Comparison of ENCODE assay signal across 15 cellular contexts in genomic region chr10:123991622-123992570, GRCh38.
A peak's percentile ranks its signal among the peaks of the same experiment; 100 is the strongest.
DNase-seq lines count a peak whose midpoint lies in the region; ATAC-seq and TF ChIP-seq lines count a peak whose summit lies in the region.
"Had no signal": no experiment of that assay in that cellular context is flagged by ENCODE, and none has a peak within 500 bp of the region (broad histone marks: within the 10 kb centered on the region; RNA-seq: fewer than 3 reads in every experiment).

No MANE protein-coding gene starts in this region.

- H3K9me3 ChIP-seq in GM23248 (ENCODE audit: low read depth) = no peaks in the 10 kb centered on the region
- H3K9me3 ChIP-seq in iPS-20b (ENCODE audit: insufficient read depth, low read depth, low read length) = no peaks in the 10 kb centered on the region
- no peaks in the 10 kb centered on the region for H3K9me3 ChIP-seq in skeletal muscle satellite cell (replicated peaks; ENCODE audit: low read length)
- H3K9me3 ChIP-seq in prostate gland = no peaks in the 10 kb centered on the region
- H3K9me3 ChIP-seq: gastrocnemius medialis had no signal

- intact Hi-C loops in prostate gland (cut with DNase I) = loop anchor here (5.0 kb wide), 1 partner anchor 100 kb away; the partner anchor contains the start of gene CHST15

- H3K27me3 ChIP-seq in GM23248 (replicated peaks; ENCODE audit: insufficient read depth) = peaks cover 22% of the 10 kb centered on the region
- H3K27me3 ChIP-seq in iPS-20b (ENCODE audit: insufficient read depth, low read length) = peaks cover 61% of the 10 kb centered on the region
- peaks cover 35% of the 10 kb centered on the region for H3K27me3 ChIP-seq in skeletal muscle satellite cell (ENCODE audit: control insufficient read depth, insufficient read depth, low read length)
- H3K27me3 ChIP-seq in prostate gland (replicated peaks; ENCODE audit: insufficient read depth) = peaks cover 7% of the 10 kb centered on the region
- H3K27me3 ChIP-seq in brain microvascular endothelial cell (replicated peaks) = peaks cover 32% of the 10 kb centered on the region

- no peak overlapping the region for H3K4me3 Mint-ChIP-seq in activated CD8-positive, alpha-beta memory T cell treated with anti-CD3 and anti-CD28 coated beads, Interleukin-2, amount 10 ng/mL, durations not matched to agents 7 days and 5 days
- H3K4me3 Mint-ChIP-seq: activated naive CD8-positive, alpha-beta T cell treated with anti-CD3 and anti-CD28 coated beads, Interleukin-2, amount 50 U/mL, for 24 hours; CD8-positive, alpha-beta T cell had no signal

- H3K4me2 ChIP-seq in GM23248 (ENCODE audit: unreplicated experiment) (no peak overlapping the region), skeletal muscle satellite cell (ENCODE audit: low read length) (peak overlapping the region; percentile 70)

- H3K27ac Mint-ChIP-seq in activated CD8-positive, alpha-beta memory T cell treated with anti-CD3 and anti-CD28 coated beads, Interleukin-2, amount 10 ng/mL, durations not matched to agents 7 days and 5 days = no peak overlapping the region
- H3K27ac Mint-ChIP-seq: activated naive CD8-positive, alpha-beta T cell treated with anti-CD3 and anti-CD28 coated beads, Interleukin-2, amount 50 U/mL, for 24 hours; CD8-positive, alpha-beta T cell had no signal

- H3K9me2 ChIP-seq in GM23248 (ENCODE audit: insufficient read depth) = no peaks in the 10 kb centered on the region

- H3K27ac ChIP-seq in GM23248 (no peak overlapping the region), iPS-20b (ENCODE audit: low read length) (no peak overlapping the region), prostate gland (no peak overlapping the region), brain microvascular endothelial cell (no peak overlapping the region)
- H3K27ac ChIP-seq: gastrocnemius medialis had no signal

- peaks cover 72% of the 10 kb centered on the region for H3K27me3 Mint-ChIP-seq in activated CD8-positive, alpha-beta memory T cell treated with anti-CD3 and anti-CD28 coated beads, Interleukin-2, amount 10 ng/mL, durations not matched to agents 7 days and 5 days

- no peaks in the 10 kb centered on the region for H3K79me2 ChIP-seq in GM23248 (ENCODE audit: insufficient read depth)

- ATAC-seq in activated CD8-positive, alpha-beta memory T cell treated with anti-CD3 and anti-CD28 coated beads, Interleukin-2, amount 10 ng/mL, durations not matched to agents 7 days and 5 days = no peak
- ATAC-seq: activated naive CD8-positive, alpha-beta T cell treated with anti-CD3 and anti-CD28 coated beads, Interleukin-2, amount 50 U/mL, for 24 hours; CD8-positive, alpha-beta T cell; gastrocnemius medialis; left ventricle myocardium superior had no signal

- no peak for TF ChIP-seq CTCF in prostate gland (IDR thresholded peaks at IDR 0.05)
- no peak for TF ChIP-seq CTCF in brain microvascular endothelial cell (IDR thresholded peaks at IDR 0.05; ENCODE audit: low read depth, low read length, missing control alignments)

- no peak overlapping the region for H3K9ac ChIP-seq in GM23248
- no peak overlapping the region for H3K9ac ChIP-seq in iPS-20b (ENCODE audit: low read depth, low read length)
- peak overlapping the region; percentile 25 for H3K9ac ChIP-seq in skeletal muscle satellite cell (ENCODE audit: low read depth, low read length)

- H3K4me1 ChIP-seq in GM23248 (ENCODE audit: insufficient read depth) (peaks cover 20% of the 10 kb centered on the region), iPS-20b (ENCODE audit: insufficient read depth, low read length) (no peaks in the 10 kb centered on the region), skeletal muscle satellite cell (ENCODE audit: control insufficient read depth, insufficient read depth, low read length) (peaks cover 25% of the 10 kb centered on the region), prostate gland (replicated peaks) (no peaks in the 10 kb centered on the region)

- TF ChIP-seq POLR2A in prostate gland (IDR thresholded peaks at IDR 0.05) = no peak

- H4K20me1 ChIP-seq in GM23248 (ENCODE audit: insufficient read depth) = no peaks in the 10 kb centered on the region

- H2AFZ ChIP-seq in GM23248 = no peak overlapping the region

- H3K9me3 Mint-ChIP-seq in activated CD8-positive, alpha-beta memory T cell treated with anti-CD3 and anti-CD28 coated beads, Interleukin-2, amount 10 ng/mL, durations not matched to agents 7 days and 5 days (ENCODE audit: low read depth) = no peaks in the 10 kb centered on the region
- H3K9me3 Mint-ChIP-seq: activated naive CD8-positive, alpha-beta T cell treated with anti-CD3 and anti-CD28 coated beads, Interleukin-2, amount 50 U/mL, for 24 hours; CD8-positive, alpha-beta T cell had no signal

- in situ Hi-C loops in GM23248 (cut with MboI) (loop anchor here (5.0 kb wide), 1 partner anchor 405 kb away; no protein-coding TSS in a partner anchor), brain microvascular endothelial cell (cut with HindIII; ENCODE audit: low pct_ligation_motif_present, low sequenced_read_pairs) (loop anchor here (25.0 kb wide), 1 partner anchor 395 kb away; no protein-coding TSS in a partner anchor)

- DNase-seq in GM23248 (peak; percentile 38), prostate gland (ENCODE audit: low spot score) (no peak), brain microvascular endothelial cell (no peak)
- peak; percentile 30 for DNase-seq in activated CD8-positive, alpha-beta memory T cell treated with anti-CD3 and anti-CD28 coated beads, Interleukin-2, amount 10 ng/mL, durations not matched to agents 7 days and 5 days
- no peak for DNase-seq in stimulated activated CD4-positive, alpha-beta T cell treated with anti-CD3 and anti-CD28 coated beads, Interleukin-4, amount 100 ng/mL, for 4 hours
- DNase-seq: activated naive CD8-positive, alpha-beta T cell treated with anti-CD3 and anti-CD28 coated beads, Interleukin-2, amount 50 U/mL, for 24 hours; dermis blood vessel endothelial cell; gastrocnemius medialis; Karpas-422; left ventricle myocardium superior; NCI-H187 treated with DMSO at 0.1 percent for 48 hours; stimulated activated naive CD4-positive, alpha-beta T cell had no signal

- no peaks in the 10 kb centered on the region for H3K36me3 Mint-ChIP-seq in activated CD8-positive, alpha-beta memory T cell treated with anti-CD3 and anti-CD28 coated beads, Interleukin-2, amount 10 ng/mL, durations not matched to agents 7 days and 5 days
- H3K36me3 Mint-ChIP-seq: CD8-positive, alpha-beta T cell had no signal

- WGBS in GM23248 (ENCODE audit: low coverage in 1 of 2, low lambda C conversion rate in 2 of 2, missing lambda C conversion rate in 2 of 2), 2 experiments = 32 to 61% methylated on average over 28 to 89 of the region's 90 CpGs
- 19% methylated on average over 71 of the region's 90 CpGs for WGBS in prostate gland

- peaks cover 20% of the 10 kb centered on the region for H3F3A ChIP-seq in GM23248 (ENCODE audit: insufficient read depth)

- H3K36me3 ChIP-seq in GM23248 (ENCODE audit: low read depth) = no peaks in the 10 kb centered on the region
- H3K36me3 ChIP-seq in iPS-20b (ENCODE audit: insufficient read depth, low read depth, low read length) = no peaks in the 10 kb centered on the region
- no peaks in the 10 kb centered on the region for H3K36me3 ChIP-seq in skeletal muscle satellite cell (ENCODE audit: insufficient read depth, low read length)
- H3K36me3 ChIP-seq in prostate gland = no peaks in the 10 kb centered on the region
- no peaks in the 10 kb centered on the region for H3K36me3 ChIP-seq in brain microvascular endothelial cell (replicated peaks)
- H3K36me3 ChIP-seq: gastrocnemius medialis had no signal

- peaks cover 5% of the 10 kb centered on the region for H3K4me1 Mint-ChIP-seq in activated CD8-positive, alpha-beta memory T cell treated with anti-CD3 and anti-CD28 coated beads, Interleukin-2, amount 10 ng/mL, durations not matched to agents 7 days and 5 days

- CTCF ChIA-PET in activated CD8-positive, alpha-beta memory T cell treated with anti-CD3 and anti-CD28 coated beads, Interleukin-2, amount 10 ng/mL, durations not matched to agents 7 days and 5 days (lab: Charles Lee) = interaction anchor here (3.6 kb wide), 1 partner anchor 397 kb away, joined by 11 read pairs; no protein-coding TSS in a partner anchor

- 0 out of 2 replicates have a peak overlapping the region, but pooled peaks have one; percentile 31 for H3K4me3 ChIP-seq in GM23248
- H3K4me3 ChIP-seq in iPS-20b (ENCODE audit: low read length) = peak overlapping the region; percentile 47; the same call in 1 of the 2 replicates
- peak overlapping the region; percentile 60 for H3K4me3 ChIP-seq in skeletal muscle satellite cell (ENCODE audit: low read length)
- H3K4me3 ChIP-seq in prostate gland = peak overlapping the region in 1 of 2 donors; percentile 18
- no peak overlapping the region for H3K4me3 ChIP-seq in brain microvascular endothelial cell (ENCODE audit: low read depth, low read length)

Comparison
In these comparisons a context has a peak if more than half of its experiments do, and no peak if none do; other contexts are left out.
1. DNase-seq: peak in GM23248 (single experiment) and activated CD8-positive, alpha-beta memory T cell treated with anti-CD3 and anti-CD28 coated beads, Interleukin-2, amount 10 ng/mL, durations not matched to agents 7 days and 5 days (single experiment); none in prostate gland (single experiment), brain microvascular endothelial cell (single experiment) and stimulated activated CD4-positive, alpha-beta T cell treated with anti-CD3 and anti-CD28 coated beads, Interleukin-4, amount 100 ng/mL, for 4 hours (0 of 2).